1 cellular context compared by ENCODE assay signal in the genomic region with DNA sequence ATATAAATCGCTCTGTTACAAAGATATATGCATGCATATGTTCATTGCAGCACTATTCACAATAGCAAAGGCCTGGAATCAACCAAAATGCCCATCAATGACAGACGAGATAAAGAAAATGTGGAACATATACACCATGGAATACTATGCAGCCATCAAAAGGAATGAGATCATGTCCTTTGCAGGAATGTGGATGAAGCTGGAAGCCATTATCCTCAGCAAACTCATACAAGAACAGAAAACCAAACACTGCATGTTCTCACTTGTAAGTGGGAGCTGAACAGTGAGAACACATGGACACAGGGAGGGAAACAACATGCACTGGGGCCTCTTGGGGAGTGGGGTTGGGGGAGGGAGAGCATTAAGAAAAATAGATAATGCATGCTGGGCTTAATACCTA.
TF ChIP-seq lines count a peak whose summit lies in the region.

No MANE protein-coding gene starts in this region.

TF ChIP-seq in GM12878, 131 proteins besides CTCF, POLR2A, EP300 and RAD21:
- 0 out of 2 replicates have a peak, but pooled peaks have one; percentile 1 for TF ChIP-seq CBX3 (IDR thresholded peaks at IDR 0.05; ENCODE audit: borderline replicate concordance, low read depth)
